In the genomic region with DNA sequence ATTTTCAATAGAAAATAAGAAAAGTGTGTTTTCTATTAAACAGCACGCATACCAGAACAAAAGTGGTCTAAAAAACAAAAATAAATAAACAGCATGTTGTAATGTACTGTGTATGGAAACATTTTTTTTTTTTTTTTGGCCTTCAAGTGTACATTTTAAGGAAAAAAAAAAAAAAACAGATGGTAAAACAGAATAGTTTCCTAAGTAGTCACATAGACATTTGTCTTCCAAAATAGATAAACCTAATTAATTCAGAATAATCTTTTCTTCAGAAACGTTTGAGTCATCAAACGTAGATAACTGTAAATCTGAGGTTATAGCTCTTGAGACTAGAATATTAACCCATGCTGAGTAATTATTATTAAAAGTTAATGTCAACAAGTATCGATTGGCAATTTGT, we compare ENCODE assay signal across 8 cellular contexts. TPM values are rescaled to one million over a fixed set of nuclear protein-coding genes. Genes with fewer than 3 reads are reported as not detected.
DNase-seq lines count a peak whose midpoint lies in the region; ATAC-seq and TF ChIP-seq lines count a peak whose summit lies in the region.

No MANE protein-coding gene starts in this region.

- no peak overlapping the region for H3K27ac Mint-ChIP-seq in mesothelial cell of epicardium

- H3K27me3 ChIP-seq in heart right ventricle = peaks cover 0 to 38% (median 21%) of the 10 kb centered on the region in 7 donors
- H3K27me3 ChIP-seq in colonic mucosa = no peaks in the 10 kb centered on the region
- H3K27me3 ChIP-seq in uterus = no peaks in the 10 kb centered on the region
- no peaks in the 10 kb centered on the region for H3K27me3 ChIP-seq in body of pancreas

- H3K36me3 Mint-ChIP-seq in mesothelial cell of epicardium = no peaks in the 10 kb centered on the region

- DNase-seq in heart right ventricle (no peak), cardiac septum (ENCODE audit: low spot score) (no peak), colonic mucosa (no peak), mesothelial cell of epicardium (ENCODE audit: low spot score in 2 of 2, unreplicated experiment in 2 of 2) (no peak), uterus (no peak), body of pancreas (no peak), UCSD-AML1 (lab: John Stamatoyannopoulos, UW; ENCODE audit: unreplicated experiment) (no peak)
- no peak for DNase-seq in activated CD4-positive, alpha-beta T cell treated with anti-CD3 and anti-CD28 coated beads, Interleukin-2, amount 50 U/mL, for 48 hours

- H3K36me3 ChIP-seq in heart right ventricle = no peaks in the 10 kb centered on the region
- no peaks in the 10 kb centered on the region for H3K36me3 ChIP-seq in colonic mucosa
- H3K36me3 ChIP-seq in uterus = no peaks in the 10 kb centered on the region
- H3K36me3 ChIP-seq in body of pancreas (replicated peaks in 1 of 2; ENCODE audit: insufficient read depth in 1 of 2, low read depth in 2 of 2) = no peaks in the 10 kb centered on the region

- TF ChIP-seq CTCF in heart right ventricle (IDR thresholded peaks at IDR 0.05) (no peak), colonic mucosa (IDR thresholded peaks at IDR 0.05) (no peak), mesothelial cell of epicardium (IDR thresholded peaks at IDR 0.05; ENCODE audit: unreplicated experiment) (no peak), uterus (IDR thresholded peaks at IDR 0.05) (no peak), body of pancreas (IDR thresholded peaks at IDR 0.05) (no peak)

- H3K4me3 ChIP-seq in heart right ventricle (peak overlapping the region; percentile 40 to 71 (median 54)), colonic mucosa (peak overlapping the region; percentile 39), uterus (peak overlapping the region; percentile 56 to 61), body of pancreas (peak overlapping the region in 1 of 2 donors; percentile 37)

- TF ChIP-seq POLR2A in uterus (IDR thresholded peaks at IDR 0.05) (no peak), body of pancreas (IDR thresholded peaks at IDR 0.05) (no peak)

- H3K9me3 ChIP-seq in heart right ventricle (no peaks in the 10 kb centered on the region), colonic mucosa (no peaks in the 10 kb centered on the region), uterus (no peaks in the 10 kb centered on the region), body of pancreas (no peaks in the 10 kb centered on the region)

- H3K27ac ChIP-seq in heart right ventricle (peak overlapping the region in 8 of 10 donors; percentile 50 to 75 (median 62)), colonic mucosa (no peak overlapping the region), uterus (peak overlapping the region; percentile 77 to 88), body of pancreas (no peak overlapping the region)

- ATAC-seq in heart right ventricle = peak in 2 of 8 donors; percentile 6 to 32
- no peak for ATAC-seq in body of pancreas

- intact Hi-C loops in heart right ventricle (cut with DNase I) (loop anchor here in 1 of 10 donors (2.0 kb wide), 1 partner anchor 64 kb away; a partner anchor contains a TSS), cardiac septum (cut with DNase I) (no loop called here), colonic mucosa (cut with DNase I) (no loop called here), uterus (cut with DNase I; ENCODE audit: low total_unique reads) (no loop called here), body of pancreas (cut with DNase I) (no loop called here)

- peaks cover 10% of the 10 kb centered on the region for H3K4me1 Mint-ChIP-seq in mesothelial cell of epicardium

- H3K27me3 Mint-ChIP-seq in mesothelial cell of epicardium (ENCODE audit: low read depth) = no peaks in the 10 kb centered on the region

- H3K4me3 Mint-ChIP-seq in mesothelial cell of epicardium = peak overlapping the region; percentile 62

- H3K4me1 ChIP-seq in heart right ventricle (peaks cover 0 to 14% (median 6%) of the 10 kb centered on the region in 9 donors), colonic mucosa (no peaks in the 10 kb centered on the region), uterus (no peaks in the 10 kb centered on the region), body of pancreas (peaks cover 10% of the 10 kb centered on the region)

- 28 to 39% methylated on average over 4 of the region's 4 CpGs for WGBS in heart right ventricle, 2 donors
- 20 to 24% methylated on average over 4 of the region's 4 CpGs for WGBS in body of pancreas, 2 donors

- no peaks in the 10 kb centered on the region for H3K9me3 Mint-ChIP-seq in mesothelial cell of epicardium

- peak overlapping the region in 1 of 2 donors; percentile 24 for H3K9ac ChIP-seq in colonic mucosa (ENCODE audit: low read depth in 2 of 2, low read length in 2 of 2)

RNA-seq across cellular contexts. Expression of a gene that starts 0.4 kb away (rescaled TPM):
- total RNA-seq in heart right ventricle = 1 to 10 TPM in 2 of 10 donors, under 1 TPM in 7, not detected in 1; 0.26 to 1.8 (median 0.69) TPM
- under 1 TPM; 0.59 to 0.65 TPM for polyA plus RNA-seq in heart right ventricle
- total RNA-seq in cardiac septum = 0.38 TPM
- total RNA-seq in colonic mucosa = under 1 TPM in 1 of 2 donors, not detected in 1; 0.45 TPM
- total RNA-seq in mesothelial cell of epicardium = 2.3 to 3.3 TPM (median 2.9 TPM) in 3 replicates
- total RNA-seq in uterus = 1 to 10 TPM in 3 of 4 donors, under 1 TPM in 1; 0.26 to 8.4 (median 4.3) TPM
- total RNA-seq in body of pancreas = under 1 TPM in 1 of 2 donors, not detected in 1; 0.52 TPM

Comparison
In these comparisons a context has a peak if more than half of its experiments do, and no peak if none do; other contexts are left out.
1. H3K27ac ChIP-seq: peak in heart right ventricle (8 of 10) and uterus (2 of 2); none in colonic mucosa (single experiment) and body of pancreas (0 of 4).